Comparison of ENCODE assay signal across 9 cellular contexts in the genomic region with DNA sequence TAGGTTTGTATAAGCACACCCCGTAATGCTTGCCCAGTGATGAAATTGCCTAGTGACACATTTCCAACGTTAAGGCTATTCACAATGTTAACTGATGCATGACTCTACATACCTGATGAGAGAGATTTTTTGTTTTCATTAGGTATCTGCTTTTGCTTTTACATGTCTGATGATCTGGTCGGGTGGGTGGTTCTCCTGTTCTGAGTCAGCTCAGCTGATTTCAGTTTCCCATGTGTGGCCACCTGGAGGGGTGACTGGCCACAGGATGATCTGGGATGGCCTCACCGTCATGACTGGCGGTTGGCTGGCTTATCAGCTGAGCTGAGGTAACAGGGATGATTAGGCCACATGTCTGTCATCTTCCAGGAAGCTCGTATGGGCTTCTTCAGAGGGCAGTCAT. TPM values are rescaled to one million over a fixed set of nuclear protein-coding genes. Genes with fewer than 3 reads are reported as not detected.
DNase-seq lines count a peak whose midpoint lies in the region; ATAC-seq, FAIRE-seq and TF ChIP-seq lines count a peak whose summit lies in the region.
"Had no signal": no experiment of that assay in that cellular context is flagged by ENCODE, and none has a peak within 500 bp of the region (broad histone marks: within the 10 kb centered on the region; RNA-seq: fewer than 3 reads in every experiment).

No MANE protein-coding gene starts in this region.

- peak; percentile 89 for FAIRE-seq in GM12892 (lab: Jason Lieb, UNC)
- FAIRE-seq in bronchial epithelial cell (lab: Jason Lieb, UNC): peak; percentile 92

- H3K4me1 Mint-ChIP-seq in HFFc6 (ENCODE audit: low read depth): peaks cover 24% of the 10 kb centered on the region

- no peak overlapping the region for H3K27ac ChIP-seq in aorta (ENCODE audit: low read depth in 1 of 2, low read length in 2 of 2)

- no peaks in the 10 kb centered on the region for H3K27me3 Mint-ChIP-seq in HFFc6 (ENCODE audit: insufficient read depth)
- H3K27me3 Mint-ChIP-seq: naive B cell had no signal

- no peak for TF ChIP-seq POLR2A in GM12892 (IDR thresholded peaks at IDR 0.05; ENCODE audit: low read depth, low read length)

- no peak overlapping the region for H3K4me3 ChIP-seq in bronchial epithelial cell (ENCODE audit: low read depth, low read length)
- H3K4me3 ChIP-seq in aorta (ENCODE audit: low read length in 2 of 2): no peak overlapping the region

- H3K36me3 Mint-ChIP-seq in HFFc6 (ENCODE audit: low read depth): no peaks in the 10 kb centered on the region
- H3K36me3 Mint-ChIP-seq: naive B cell had no signal

- H3K27me3 ChIP-seq in bronchial epithelial cell (ENCODE audit: control insufficient read depth, insufficient read depth, low read length) (no peaks in the 10 kb centered on the region), aorta (ENCODE audit: control insufficient read depth in 1 of 2, insufficient read depth in 2 of 2, low read length in 1 of 2) (no peaks in the 10 kb centered on the region)

- H3K9me3 ChIP-seq in aorta (ENCODE audit: control insufficient read depth, low read length): no peaks in the 10 kb centered on the region

- WGBS in aorta, 2 donors: 83 to 84% methylated on average over 6 of the region's 6 CpGs

- intact Hi-C loops in aorta (cut with DNase I): no loop called here

- DNase-seq in GM12892 (ENCODE audit: insufficient read length): no peak
- peak; percentile 100 for DNase-seq in bronchial epithelial cell (ENCODE audit: low read depth)
- no peak for DNase-seq in aorta
- no peak for DNase-seq in epidermal melanocyte (ENCODE audit: insufficient read length, low spot score)
- no peak for DNase-seq in NCI-H128 (lab: John Stamatoyannopoulos, UW; ENCODE audit: unreplicated experiment)
- DNase-seq in HFFc6: no peak
- DNase-seq: naive B cell had no signal

- H3K4me1 ChIP-seq in aorta (ENCODE audit: control insufficient read depth in 1 of 2, insufficient read depth in 2 of 2, low read length in 2 of 2): no peaks in the 10 kb centered on the region

- H3K4me3 Mint-ChIP-seq in HFFc6: no peak overlapping the region
- H3K4me3 Mint-ChIP-seq: naive B cell had no signal

- no peak overlapping the region for H3K27ac Mint-ChIP-seq in HFFc6

- no peaks in the 10 kb centered on the region for H3K9me3 Mint-ChIP-seq in HFFc6
- H3K9me3 Mint-ChIP-seq: naive B cell had no signal

- ATAC-seq in GM21390 (IDR thresholded peaks at IDR 0.05; ENCODE audit: unreplicated experiment) (peak; percentile 98), HG03565 (IDR thresholded peaks at IDR 0.05; ENCODE audit: unreplicated experiment) (peak; percentile 96), aorta (ENCODE audit: low FRiP score) (no peak)

- no peak for TF ChIP-seq CTCF in bronchial epithelial cell (IDR thresholded peaks at IDR 0.05; ENCODE audit: insufficient read depth, low read length, severe bottlenecking)
- no peak for TF ChIP-seq CTCF in HFFc6 (IDR thresholded peaks at IDR 0.05)

- H3K36me3 ChIP-seq in bronchial epithelial cell (ENCODE audit: control insufficient read depth, insufficient read depth, low read length) (no peaks in the 10 kb centered on the region), aorta (ENCODE audit: control insufficient read depth in 1 of 2, insufficient read depth in 2 of 2, low read length in 1 of 2) (peaks cover 0 to 3% of the 10 kb centered on the region in 2 donors)

RNA-seq across cellular contexts. Expression of a gene that starts 33.8 kb away (rescaled TPM):
- polyA plus RNA-seq in GM12892 (2012; ENCODE audit: missing spikeins): 3.0 TPM
- 9.0 and 25.9 TPM in 2 replicates for total RNA-seq in bronchial epithelial cell
- total RNA-seq in aorta: 10 to 100 TPM; 16.3 to 21.2 TPM
- polyA plus RNA-seq in aorta: 10 to 100 TPM; 28.4 to 36.4 TPM
- total RNA-seq in HFFc6 (2021; fragmentation: NEBNext Ultra II Directional; extraction: Animal tissue kit (Norgen Biotek cat#: 25700)): 10 to 100 TPM in 3 of 6 experiments, 1 to 10 TPM in 3; 8.6 to 15.8 (median 9.8) TPM
